ENCODE assay signal across 1 cellular context in the genomic region with DNA sequence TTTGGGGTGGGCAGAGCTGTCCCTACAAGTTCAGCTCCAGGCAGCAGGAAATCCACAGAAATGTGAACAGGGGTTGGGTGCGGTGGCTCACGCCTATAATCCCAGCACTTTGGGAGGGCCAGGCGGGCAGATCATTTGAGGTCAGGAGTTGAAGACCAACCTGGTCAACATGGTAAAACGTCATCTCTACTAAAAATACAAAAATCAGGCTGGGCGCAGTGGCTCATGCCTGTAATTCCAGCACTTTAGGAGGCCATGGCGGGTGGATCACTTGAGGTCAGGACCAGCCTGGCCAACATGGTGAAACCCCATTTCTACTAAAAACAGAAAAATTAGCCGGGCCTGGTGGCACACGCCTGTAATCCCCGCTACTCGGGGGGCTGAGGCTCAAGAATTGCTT. TPM values are rescaled to one million over a fixed set of nuclear protein-coding genes. Genes with fewer than 3 reads are reported as not detected.
"Had no signal": no experiment of that assay in that cellular context is flagged by ENCODE, and none has a peak within 500 bp of the region (broad histone marks: within the 10 kb centered on the region; RNA-seq: fewer than 3 reads in every experiment).

No MANE protein-coding gene starts in this region.

RNA-seq across cellular contexts. Expression of gene SERPINE1, which starts 23.2 kb away (rescaled TPM):
- total RNA-seq: natural killer cell treated with Interleukin-12 subunit alpha and Interleukin-12 subunit beta and Interleukin-15 and Interleukin-18, amount 100 ng/mL, for 72 hours had no signal
